Comparison of ENCODE assay signal across 11 cellular contexts in the genomic region with DNA sequence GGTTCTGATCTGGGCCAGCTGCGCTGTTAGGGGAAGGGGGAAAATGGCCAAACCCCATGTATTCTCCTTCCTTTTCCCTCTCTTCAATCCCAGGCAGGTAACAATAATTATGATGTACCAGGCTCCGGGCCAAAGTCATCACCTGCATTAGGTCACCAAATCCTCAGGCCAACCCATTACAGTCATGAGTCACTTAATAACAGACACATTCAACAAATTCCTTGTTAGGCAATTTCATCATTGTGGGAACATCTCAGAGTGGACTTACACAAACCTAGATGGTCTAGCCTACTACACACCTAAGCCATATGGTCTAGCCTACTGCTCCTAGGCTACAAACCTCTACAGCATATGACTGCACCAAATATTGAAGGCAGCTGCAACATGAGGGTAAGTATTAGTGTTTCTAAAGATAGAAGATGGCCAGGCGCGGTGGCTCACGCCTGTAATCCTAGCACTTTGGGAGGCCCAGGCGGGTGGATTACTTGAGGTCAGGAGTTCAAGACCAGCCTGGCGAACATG. TPM values are rescaled to one million over a fixed set of nuclear protein-coding genes. Genes with fewer than 3 reads are reported as not detected.
A peak's percentile ranks its signal among the peaks of the same experiment; 100 is the strongest.
DNase-seq lines count a peak whose midpoint lies in the region; ATAC-seq and TF ChIP-seq lines count a peak whose summit lies in the region.
"Had no signal": no experiment of that assay in that cellular context is flagged by ENCODE, and none has a peak within 500 bp of the region (broad histone marks: within the 10 kb centered on the region; RNA-seq: fewer than 3 reads in every experiment).

No MANE protein-coding gene starts in this region.

- H3K27ac ChIP-seq in Peyer's patch (peak overlapping the region in 2 of 4 donors; percentile 27 to 83), esophagus (ENCODE audit: low read depth in 2 of 2, low read length in 1 of 2) (peak overlapping the region; percentile 93 to 100), prostate gland (peak overlapping the region; percentile 100)

- H3K27me3 ChIP-seq in Peyer's patch (no peaks in the 10 kb centered on the region), esophagus (ENCODE audit: control insufficient read depth in 1 of 2, insufficient read depth in 2 of 2, low read length in 2 of 2) (no peaks in the 10 kb centered on the region), prostate gland (replicated peaks; ENCODE audit: insufficient read depth) (no peaks in the 10 kb centered on the region)

- intact Hi-C loops in prostate gland (cut with DNase I), result no loop called here

- no peak for TF ChIP-seq POLR2A in Peyer's patch (IDR thresholded peaks at IDR 0.05)
- TF ChIP-seq POLR2A in prostate gland (IDR thresholded peaks at IDR 0.05), result peak; percentile 35

- H3K4me3 ChIP-seq in Peyer's patch (no peak overlapping the region), esophagus (ENCODE audit: low read depth in 1 of 2, low read length in 2 of 2) (no peak overlapping the region), prostate gland (no peak overlapping the region)

- no peaks in the 10 kb centered on the region for H3K36me3 ChIP-seq in Peyer's patch
- H3K36me3 ChIP-seq in esophagus (ENCODE audit: control insufficient read depth in 2 of 2, insufficient read depth in 2 of 2, low read length in 1 of 2), result peaks cover 0 to 11% of the 10 kb centered on the region in 2 donors
- no peaks in the 10 kb centered on the region for H3K36me3 ChIP-seq in prostate gland

- H3K4me1 ChIP-seq in Peyer's patch, result peaks cover 0 to 62% (median 0%) of the 10 kb centered on the region in 4 donors
- H3K4me1 ChIP-seq in esophagus (ENCODE audit: control insufficient read depth in 2 of 2, insufficient read depth in 2 of 2, low read length in 1 of 2), result peaks cover 3 to 26% of the 10 kb centered on the region in 2 donors
- H3K4me1 ChIP-seq in prostate gland (replicated peaks), result peaks cover 20% of the 10 kb centered on the region

- WGBS in esophagus, 2 donors, result 57 to 63% methylated on average over 7 of the region's 7 CpGs
- 80% methylated on average over 7 of the region's 7 CpGs for WGBS in prostate gland

- DNase-seq in EL (peak; percentile 66), Peyer's patch (peak in 2 of 3 donors; percentile 54 to 80), prostate gland (ENCODE audit: low spot score) (peak; percentile 82), T-helper 2 cell (no peak), NCI-H526 (lab: John Stamatoyannopoulos, UW) (no peak)
- DNase-seq: activated T-cell treated with anti-CD3 and anti-CD28 coated beads, Interleukin-2, amount 50 U/mL, for 4 hours; nephron progenitor cell; T-cell had no signal

- TF ChIP-seq CTCF in Peyer's patch (IDR thresholded peaks at IDR 0.05) (no peak), prostate gland (IDR thresholded peaks at IDR 0.05) (no peak)

- no peak for ATAC-seq in HG03521 (IDR thresholded peaks at IDR 0.05; ENCODE audit: unreplicated experiment)
- no peak for ATAC-seq in GM18867 (IDR thresholded peaks at IDR 0.05; ENCODE audit: unreplicated experiment)
- ATAC-seq: activated T-cell treated with anti-CD3 and anti-CD28 coated beads, Interleukin-2, amount 50 U/mL, for 4 hours; T-cell had no signal

- H3K9me3 ChIP-seq in Peyer's patch (no peaks in the 10 kb centered on the region), esophagus (ENCODE audit: control insufficient read depth in 2 of 2, insufficient read depth in 1 of 2, low read depth in 1 of 2, low read length in 1 of 2) (no peaks in the 10 kb centered on the region), prostate gland (no peaks in the 10 kb centered on the region)

RNA-seq across cellular contexts. Expression of gene HSPB1, which starts 2.2 kb away (rescaled TPM):
- total RNA-seq in Peyer's patch (100 to 1,000 TPM in 1 of 4 donors, 10 to 100 TPM in 3; 59.0 to 139 (median 88.3) TPM), prostate gland (100 to 1,000 TPM; 781 to 833 TPM)
- 1,000 to 10,000 TPM; 4,444 to 4,845 TPM for polyA plus RNA-seq in esophagus

RNA-seq across cellular contexts. Expression of gene YWHAG, which starts 58.5 kb away (rescaled TPM):
- total RNA-seq in Peyer's patch, result 10 to 100 TPM; 40.5 to 74.3 (median 53.6) TPM
- 10 to 100 TPM; 35.2 to 53.3 TPM for polyA plus RNA-seq in esophagus
- total RNA-seq in prostate gland, result 10 to 100 TPM; 49.1 to 80.2 TPM

Comparison
In these comparisons a context has a peak if more than half of its experiments do, and no peak if none do; other contexts are left out.
1. DNase-seq: peak in EL (single experiment), Peyer's patch (2 of 3) and prostate gland (single experiment); none in T-helper 2 cell (0 of 5) and NCI-H526 (0 of 2).
2. RNA of gene HSPB1, which starts 2.2 kb away (total RNA-seq): 781 to 833 TPM in prostate gland; 59.0 to 139 TPM in Peyer's patch; every median in the first group is over 4 times any median in the second.